Comparison of ENCODE assay signal across 27 cellular contexts in the genomic region with DNA sequence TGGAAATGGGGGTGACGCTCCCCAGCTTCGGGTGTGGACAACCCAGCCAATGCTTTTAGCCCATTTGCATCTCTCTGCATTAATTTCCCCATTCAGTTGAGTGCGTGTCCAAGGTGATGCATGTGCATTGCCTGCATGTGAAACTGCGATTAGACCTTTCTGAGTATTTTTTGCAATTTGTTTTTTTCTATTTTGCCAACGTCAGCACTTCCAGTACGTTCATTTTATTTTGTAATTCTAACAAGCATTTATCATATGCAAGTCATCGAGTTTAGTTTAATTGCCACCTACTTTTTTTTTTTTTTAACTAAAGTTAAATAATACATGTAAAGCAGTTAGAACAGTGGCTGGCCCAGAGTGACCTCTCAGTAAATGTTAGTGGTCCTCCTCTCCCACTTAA. TPM values are rescaled to one million over a fixed set of nuclear protein-coding genes. Genes with fewer than 3 reads are reported as not detected.
"Had no signal": no experiment of that assay in that cellular context is flagged by ENCODE, and none has a peak within 500 bp of the region (broad histone marks: within the 10 kb centered on the region; RNA-seq: fewer than 3 reads in every experiment).

No MANE protein-coding gene starts in this region.

- H3K27me3 ChIP-seq: testis, tibial nerve, upper lobe of right lung, vagina had no signal

- H3K36me3 ChIP-seq: esophagus muscularis mucosa, gastroesophageal sphincter, tibial nerve, upper lobe of right lung, vagina had no signal

- ATAC-seq: gastroesophageal sphincter; left lobe of liver; naive thymus-derived CD4-positive, alpha-beta T cell; psoas muscle; sciatic nerve; stimulated activated naive B cell treated with anti-CD40 and anti-IgM and Interleukin-4, amounts not matched to agents 10 μg/mL and 1 μg/mL and 100 μg/mL, for 72 hours; stimulated activated naive CD8-positive, alpha-beta T cell treated with anti-CD3 and anti-CD28 coated beads, Interleukin-15, amount 100 ng/mL, for 72 hours; upper lobe of right lung had no signal

- H3K36me3 Mint-ChIP-seq: naive thymus-derived CD4-positive, alpha-beta T cell had no signal

- H3K9me3 ChIP-seq: esophagus muscularis mucosa, gastroesophageal sphincter, psoas muscle, testis, tibial nerve, upper lobe of right lung, vagina had no signal

- H3K9me3 Mint-ChIP-seq: nephron progenitor cell; stimulated activated naive CD8-positive, alpha-beta T cell treated with anti-CD3 and anti-CD28 coated beads, Interleukin-15, amount 100 ng/mL, for 72 hours had no signal

- H3K4me3 Mint-ChIP-seq: naive thymus-derived CD4-positive, alpha-beta T cell; nephron progenitor cell; stimulated activated naive B cell treated with anti-CD40 and anti-IgM and Interleukin-4, amounts not matched to agents 10 μg/mL and 1 μg/mL and 100 μg/mL, for 72 hours; stimulated activated naive CD8-positive, alpha-beta T cell treated with anti-CD3 and anti-CD28 coated beads, Interleukin-15, amount 100 ng/mL, for 72 hours had no signal

- H3K27ac Mint-ChIP-seq: naive thymus-derived CD4-positive, alpha-beta T cell; nephron progenitor cell; stimulated activated naive B cell treated with anti-CD40 and anti-IgM and Interleukin-4, amounts not matched to agents 10 μg/mL and 1 μg/mL and 100 μg/mL, for 72 hours had no signal

- H3K4me1 Mint-ChIP-seq: naive thymus-derived CD4-positive, alpha-beta T cell had no signal

- H3K4me1 ChIP-seq: esophagus muscularis mucosa, gastroesophageal sphincter, psoas muscle, testis, tibial nerve, upper lobe of right lung, vagina had no signal

- DNase-seq: effector memory CD4-positive, alpha-beta T cell; glutamatergic neuron; islet precursor cell; mammary epithelial cell; naive thymus-derived CD4-positive, alpha-beta T cell; nephron progenitor cell; psoas muscle; retina; stimulated activated CD4-positive, alpha-beta T cell treated with anti-CD3 and anti-CD28 coated beads, Interleukin-2, amount 100 ng/mL, for 24 hours; stimulated activated CD4-positive, alpha-beta T cell treated with anti-CD3 and anti-CD28 coated beads, Interleukin-4, amount 100 ng/mL, for 4 hours; stimulated activated naive B cell treated with anti-CD40 and anti-IgM and Interleukin-4, amounts not matched to agents 10 μg/mL and 1 μg/mL and 100 μg/mL, for 72 hours; stimulated activated naive CD8-positive, alpha-beta T cell treated with anti-CD3 and anti-CD28 coated beads, Interleukin-15, amount 100 ng/mL, for 72 hours; testis; upper lobe of right lung had no signal

- H3K4me3 ChIP-seq: esophagus muscularis mucosa, gastroesophageal sphincter, psoas muscle, testis, tibial nerve, upper lobe of right lung, vagina had no signal

RNA-seq across cellular contexts. Expression of a gene that starts 40.2 kb away (rescaled TPM):
- total RNA-seq: esophagus muscularis mucosa, fibroblast of villous mesenchyme, left lobe of liver, lower leg skin, mammary epithelial cell, mesenteric fat pad, omental fat pad, sciatic nerve, skeletal muscle tissue, subcutaneous adipose tissue, tibial nerve, vagina had no signal

RNA-seq across cellular contexts. Expression of a gene that starts 57.3 kb away (rescaled TPM):
- total RNA-seq: fibroblast of villous mesenchyme; left lobe of liver; mononuclear cell; naive thymus-derived CD4-positive, alpha-beta T cell; psoas muscle; vagina had no signal

RNA-seq across cellular contexts. Expression of a gene that starts 57.4 kb away (rescaled TPM):
- total RNA-seq: fibroblast of villous mesenchyme; mononuclear cell; naive thymus-derived CD4-positive, alpha-beta T cell had no signal
